In genomic region chr9:98541684-98542230, GRCh38 we compare ENCODE assay signal across 20 cellular contexts.
A peak's percentile ranks its signal among the peaks of the same experiment; 100 is the strongest.
DNase-seq lines count a peak whose midpoint lies in the region; ATAC-seq, FAIRE-seq and TF ChIP-seq lines count a peak whose summit lies in the region.
"Had no signal": no experiment of that assay in that cellular context is flagged by ENCODE, and none has a peak within 500 bp of the region (broad histone marks: within the 10 kb centered on the region; RNA-seq: fewer than 3 reads in every experiment).

No MANE protein-coding gene starts in this region.

- in situ Hi-C loops in transverse colon (cut with MboI; ENCODE audit: low pct_ligation_motif_present in 1 of 4, low pct_unique_long_range_greater_than_20kb in 1 of 4, low sequenced_read_pairs in 3 of 4) (no loop called here), mammary epithelial cell (cut with MboI; ENCODE audit: low sequenced_read_pairs in 2 of 2) (loop anchor here in 1 of 2 donors (25.0 kb wide), 1 partner anchor 229 kb away; no protein-coding TSS in a partner anchor)

- H3K79me2 ChIP-seq in mammary epithelial cell (ENCODE audit: insufficient read depth, low read length) = no peaks in the 10 kb centered on the region

- no peak for ATAC-seq in sciatic nerve
- ATAC-seq: GM12878 had no signal

- H3K9me3 ChIP-seq in mesenchymal stem cell (ENCODE audit: control insufficient read depth, low read length) (no peaks in the 10 kb centered on the region), transverse colon (no peaks in the 10 kb centered on the region), mammary epithelial cell (replicated peaks; ENCODE audit: insufficient read depth, low read length) (no peaks in the 10 kb centered on the region)
- H3K9me3 ChIP-seq: BE2C had no signal

- no peaks in the 10 kb centered on the region for H3K79me1 ChIP-seq in mesenchymal stem cell (replicated peaks; ENCODE audit: low read length, poor library complexity, severe bottlenecking)

- TF ChIP-seq EP300 in transverse colon (IDR thresholded peaks at IDR 0.05; ENCODE audit: low read depth) = no peak

- no peak overlapping the region for H3K18ac ChIP-seq in mesenchymal stem cell (ENCODE audit: low read depth in 1 of 2, low read length in 2 of 2)

- H3K4me3 ChIP-seq in NB4 (ENCODE audit: low read depth, low read length) (no peak overlapping the region), bronchial epithelial cell (ENCODE audit: low read depth, low read length) (no peak overlapping the region), mesenchymal stem cell (ENCODE audit: insufficient read depth in 1 of 2, low read depth in 1 of 2, low read length in 2 of 2) (no peak overlapping the region), transverse colon (no peak overlapping the region), mammary epithelial cell (replicated peaks in 1 of 3; ENCODE audit: insufficient read depth in 1 of 3, low read depth in 2 of 3, low read length in 3 of 3) (no peak overlapping the region)
- H3K4me3 ChIP-seq: GM12878 had no signal

- no peak overlapping the region for H4K91ac ChIP-seq in mesenchymal stem cell (ENCODE audit: low read length)

- H4K8ac ChIP-seq in mesenchymal stem cell (ENCODE audit: low read length) = peak overlapping the region; percentile 16

- BruUV-seq in mammary epithelial cell (replicated peaks; lab: Mats Ljungman, UMichigan) = no TSS peak

- H2AK5ac ChIP-seq in mesenchymal stem cell (ENCODE audit: low read length, severe bottlenecking) = no peak overlapping the region

- H2AFZ ChIP-seq in mesenchymal stem cell (ENCODE audit: low read depth, low read length) = no peak overlapping the region
- no peak overlapping the region for H2AFZ ChIP-seq in mammary epithelial cell (ENCODE audit: low read depth, low read length)

- H2BK120ac ChIP-seq in mesenchymal stem cell (ENCODE audit: low read depth, low read length) = no peak overlapping the region

- H3K27me3 ChIP-seq in bronchial epithelial cell (ENCODE audit: control insufficient read depth, insufficient read depth, low read length) (peaks cover 4% of the 10 kb centered on the region), mesenchymal stem cell (ENCODE audit: control insufficient read depth in 1 of 2, insufficient read depth in 1 of 2, low read length in 2 of 2) (peaks cover 9 to 21% of the 10 kb centered on the region in 2 experiments), transverse colon (no peaks in the 10 kb centered on the region), mammary epithelial cell (ENCODE audit: insufficient read depth, low read length) (no peaks in the 10 kb centered on the region)

- intact Hi-C loops in transverse colon (cut with DNase I; ENCODE audit: low total_unique reads) = no loop called here
- intact Hi-C loops in mammary epithelial cell (cut with micrococcal nuclease) = no loop called here
- intact Hi-C loops in sciatic nerve (cut with DNase I) = no loop called here

- 91% methylated on average over 16 of the region's 16 CpGs for WGBS in mesenchymal stem cell
- WGBS in transverse colon (ENCODE audit: low coverage in 1 of 2), 2 donors = 63 to 91% methylated on average over 3 to 16 of the region's 16 CpGs
- WGBS in mammary epithelial cell (ENCODE audit: low coverage, missing lambda C conversion rate) = 93% methylated on average over 16 of the region's 16 CpGs

- no peaks in the 10 kb centered on the region for H4K20me1 ChIP-seq in mammary epithelial cell (ENCODE audit: insufficient read depth, low read length)

- DNase-seq in NB4 (ENCODE audit: low read depth) = peak; percentile 61
- DNase-seq in bronchial epithelial cell (ENCODE audit: low read depth) = no peak
- no peak for DNase-seq in mesenchymal stem cell
- DNase-seq in urothelium cell line (ENCODE audit: low spot score) = no peak
- no peak for DNase-seq in transverse colon
- no peak for DNase-seq in mammary epithelial cell
- no peak for DNase-seq in sciatic nerve (ENCODE audit: low spot score)
- DNase-seq: ACHN; BE2C; C1 segment of cervical spinal cord; CD4-positive, CD25-positive, alpha-beta regulatory T cell; CD8-positive, alpha-beta memory T cell; COR-L47; DMS 273 treated with DMSO at 0.1 percent for 48 hours; DMS53; DND-41; EL; H9 had no signal

- H2BK5ac ChIP-seq in mesenchymal stem cell (ENCODE audit: low read depth, low read length, poor library complexity, severe bottlenecking) = no peak overlapping the region

- H3K36me3 ChIP-seq in bronchial epithelial cell (ENCODE audit: control insufficient read depth, insufficient read depth, low read length) = no peaks in the 10 kb centered on the region
- H3K36me3 ChIP-seq in mesenchymal stem cell (ENCODE audit: control insufficient read depth in 1 of 2, insufficient read depth in 2 of 2, low read depth in 1 of 2, low read length in 2 of 2) = no peaks in the 10 kb centered on the region
- no peaks in the 10 kb centered on the region for H3K36me3 ChIP-seq in transverse colon
- no peaks in the 10 kb centered on the region for H3K36me3 ChIP-seq in mammary epithelial cell (ENCODE audit: insufficient read depth, low read length)
- H3K36me3 ChIP-seq: BE2C had no signal

- peak; percentile 55 for FAIRE-seq in bronchial epithelial cell (lab: Jason Lieb, UNC)
- peak; percentile 9 for FAIRE-seq in urothelium cell line (lab: Jason Lieb, UNC)
- FAIRE-seq: GM12878, H1 had no signal

- H3K23ac ChIP-seq in mesenchymal stem cell (ENCODE audit: low read length in 2 of 2) = no peak overlapping the region

- no peak overlapping the region for H2BK15ac ChIP-seq in mesenchymal stem cell (ENCODE audit: low read depth, poor library complexity, severe bottlenecking)

- peak overlapping the region in 1 of 2 experiments; percentile 86 for H3K14ac ChIP-seq in mesenchymal stem cell (ENCODE audit: low read length in 2 of 2)

- TF ChIP-seq POLR2A in NB4 (IDR thresholded peaks at IDR 0.05; ENCODE audit: extremely low read depth, insufficient read length) = no peak
- no peak for TF ChIP-seq POLR2A in transverse colon (IDR thresholded peaks at IDR 0.05)

- no peak overlapping the region for H3K9ac ChIP-seq in mesenchymal stem cell (ENCODE audit: low read length)
- no peak overlapping the region for H3K9ac ChIP-seq in mammary epithelial cell (ENCODE audit: insufficient read depth, low read length)

- CTCF ChIA-PET in mammary epithelial cell (lab: Charles Lee; ENCODE audit: low non-redundant PET) = no interaction called here

- TF ChIP-seq CTCF in NB4 (IDR thresholded peaks at IDR 0.05; ENCODE audit: low read depth, low read length) (no peak), bronchial epithelial cell (IDR thresholded peaks at IDR 0.05; ENCODE audit: insufficient read depth, low read length, severe bottlenecking) (no peak), transverse colon (IDR thresholded peaks at IDR 0.05) (no peak), mammary epithelial cell (conservative IDR thresholded peaks at IDR 0.05 in 1 of 2, IDR thresholded peaks at IDR 0.05 in 1 of 2; ENCODE audit: extremely low read depth in 1 of 2, insufficient read depth in 1 of 2, low read depth in 1 of 2, low read length in 2 of 2) (no peak)

- no peak overlapping the region for H3K4ac ChIP-seq in mesenchymal stem cell (ENCODE audit: low read depth in 1 of 2, low read length in 2 of 2)

- H3K27ac ChIP-seq in mesenchymal stem cell (ENCODE audit: low read length, poor library complexity, severe bottlenecking) = no peak overlapping the region
- no peak overlapping the region for H3K27ac ChIP-seq in transverse colon
- H3K27ac ChIP-seq in mammary epithelial cell (ENCODE audit: insufficient read depth, low read depth, low read length) = no peak overlapping the region

- no peak overlapping the region for H2BK12ac ChIP-seq in mesenchymal stem cell (ENCODE audit: low read length in 2 of 2)

- H3K4me2 ChIP-seq in mesenchymal stem cell (ENCODE audit: low read length, poor library complexity, severe bottlenecking) (no peak overlapping the region), mammary epithelial cell (ENCODE audit: insufficient read depth, low read depth, low read length) (no peak overlapping the region)

- dilution Hi-C loops in mammary epithelial cell (cut with HindIII; ENCODE audit: low sequenced_read_pairs) = no loop called here

- peaks cover 1% of the 10 kb centered on the region for H3K4me1 ChIP-seq in mesenchymal stem cell (ENCODE audit: control insufficient read depth, insufficient read depth, low read depth, low read length)
- no peaks in the 10 kb centered on the region for H3K4me1 ChIP-seq in transverse colon
- no peaks in the 10 kb centered on the region for H3K4me1 ChIP-seq in mammary epithelial cell (ENCODE audit: insufficient read depth, low read length)
- H3K4me1 ChIP-seq: BE2C had no signal
